ENCODE assay signal across 20 cellular contexts in the genomic region with DNA sequence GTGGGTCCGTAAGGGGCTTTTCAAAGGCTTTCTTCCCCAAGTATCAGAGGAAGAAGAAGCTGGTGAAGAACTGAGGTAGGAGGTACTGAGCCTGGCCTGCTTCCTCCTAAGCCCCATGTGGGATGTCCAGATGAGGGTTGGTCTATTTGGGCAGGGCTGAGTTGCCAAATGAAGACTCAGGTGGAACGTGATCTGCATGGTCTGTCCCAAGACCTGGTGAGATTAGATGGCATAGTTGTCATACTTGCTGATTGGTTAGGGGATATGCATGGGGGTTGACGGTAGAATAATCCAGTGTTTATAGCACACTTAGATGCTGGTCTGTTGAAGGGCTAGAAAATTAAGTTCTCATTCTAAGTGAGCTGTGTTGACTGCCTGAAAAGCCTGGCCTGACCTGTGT. TPM values are rescaled to one million over a fixed set of nuclear protein-coding genes. Genes with fewer than 3 reads are reported as not detected.
A peak's percentile ranks its signal among the peaks of the same experiment; 100 is the strongest.
DNase-seq lines count a peak whose midpoint lies in the region; ATAC-seq and TF ChIP-seq lines count a peak whose summit lies in the region.
"Had no signal": no experiment of that assay in that cellular context is flagged by ENCODE, and none has a peak within 500 bp of the region (broad histone marks: within the 10 kb centered on the region; RNA-seq: fewer than 3 reads in every experiment).

No MANE protein-coding gene starts in this region.

- H2BK5ac ChIP-seq in neuronal stem cell (ENCODE audit: low read length): no peak overlapping the region

- no peak overlapping the region for H3K4ac ChIP-seq in neuronal stem cell (ENCODE audit: low read length)

- no peak overlapping the region for H3K18ac ChIP-seq in neuronal stem cell (ENCODE audit: low read length)

- no peak for TF ChIP-seq POLR2A in gastrocnemius medialis (IDR thresholded peaks at IDR 0.05)

- H4K91ac ChIP-seq in neuronal stem cell (ENCODE audit: low read depth, low read length, poor library complexity): no peak overlapping the region

- CTCF ChIA-PET in naive thymus-derived CD4-positive, alpha-beta T cell (lab: Charles Lee): no interaction called here

- no peaks in the 10 kb centered on the region for H3K27me3 ChIP-seq in CD4-positive, CD25-positive, alpha-beta regulatory T cell (ENCODE audit: control insufficient read depth, insufficient read depth, low read length)
- H3K27me3 ChIP-seq in neuronal stem cell (ENCODE audit: control insufficient read depth in 3 of 3, insufficient read depth in 3 of 3, low read depth in 1 of 3, low read length in 3 of 3) (no peaks in the 10 kb centered on the region), gastrocnemius medialis (no peaks in the 10 kb centered on the region)
- H3K27me3 ChIP-seq in naive thymus-derived CD4-positive, alpha-beta T cell (ENCODE audit: control insufficient read depth in 2 of 2, insufficient read depth in 2 of 2, low read length in 2 of 2): no peaks in the 10 kb centered on the region
- H3K27me3 ChIP-seq: BLaER1 had no signal

- H4K8ac ChIP-seq in neuronal stem cell (ENCODE audit: low read depth, low read length): no peak overlapping the region

- no peak for ATAC-seq in CD4-positive, CD25-positive, alpha-beta regulatory T cell (ENCODE audit: low read depth in 2 of 2)
- ATAC-seq in gastrocnemius medialis (peak; percentile 68 to 77), GM19324 (IDR thresholded peaks at IDR 0.05; ENCODE audit: low FRiP score, unreplicated experiment) (no peak)
- no peak for ATAC-seq in naive thymus-derived CD4-positive, alpha-beta T cell
- ATAC-seq: CD8-positive, alpha-beta T cell; GM12878 had no signal

- H3K4me2 ChIP-seq in neuronal stem cell (ENCODE audit: insufficient read depth, low read length, poor library complexity, severe bottlenecking): no peak overlapping the region
- H3K4me2 ChIP-seq: BLaER1 had no signal

- H3K14ac ChIP-seq in neuronal stem cell (ENCODE audit: low read length): no peak overlapping the region

- H2BK120ac ChIP-seq in neuronal stem cell (ENCODE audit: low read depth, low read length): no peak overlapping the region

- H3K4me1 Mint-ChIP-seq in CD4-positive, CD25-positive, alpha-beta regulatory T cell: peaks cover 9 to 21% (median 15%) of the 10 kb centered on the region in 4 donors
- peaks cover 40% of the 10 kb centered on the region for H3K4me1 Mint-ChIP-seq in brain
- peaks cover 5 to 34% (median 22%) of the 10 kb centered on the region in 7 donors for H3K4me1 Mint-ChIP-seq in naive thymus-derived CD4-positive, alpha-beta T cell

- no peak overlapping the region for H3K23ac ChIP-seq in neuronal stem cell (ENCODE audit: low read depth, low read length, poor library complexity)

- DNase-seq in CD4-positive, CD25-positive, alpha-beta regulatory T cell: no peak
- DNase-seq in neuronal stem cell (ENCODE audit: low spot score) (no peak), gastrocnemius medialis (peak in 1 of 2 donors; percentile 62), NCI-H748 (lab: John Stamatoyannopoulos, UW; ENCODE audit: unreplicated experiment) (no peak)
- DNase-seq in naive thymus-derived CD4-positive, alpha-beta T cell: no peak
- DNase-seq: 8988T; Calu3; CD8-positive, alpha-beta T cell; DMS53; DND-41; EL; IMR-90 had no signal

- H2AFZ ChIP-seq in neuronal stem cell (ENCODE audit: low read length): no peak overlapping the region

- H3K36me3 ChIP-seq in CD4-positive, CD25-positive, alpha-beta regulatory T cell (ENCODE audit: control insufficient read depth, insufficient read depth, low read length): peaks cover 38% of the 10 kb centered on the region
- H3K36me3 ChIP-seq in neuronal stem cell (replicated peaks in 1 of 2; ENCODE audit: control insufficient read depth in 2 of 2, insufficient read depth in 2 of 2, low read length in 2 of 2) (peaks cover 30 to 77% of the 10 kb centered on the region in 2 donors), gastrocnemius medialis (peaks cover 0 to 14% of the 10 kb centered on the region in 2 donors)
- peaks cover 0 to 50% (median 6%) of the 10 kb centered on the region in 3 experiments for H3K36me3 ChIP-seq in naive thymus-derived CD4-positive, alpha-beta T cell (ENCODE audit: control insufficient read depth in 2 of 3, insufficient read depth in 3 of 3, low read length in 3 of 3)

- no peaks in the 10 kb centered on the region for H3K27me3 Mint-ChIP-seq in CD4-positive, CD25-positive, alpha-beta regulatory T cell
- no peaks in the 10 kb centered on the region for H3K27me3 Mint-ChIP-seq in brain
- H3K27me3 Mint-ChIP-seq in naive thymus-derived CD4-positive, alpha-beta T cell: no peaks in the 10 kb centered on the region

- no peak overlapping the region for H3K9ac ChIP-seq in neuronal stem cell (ENCODE audit: low read depth, low read length, poor library complexity)
- H3K9ac ChIP-seq: BLaER1 had no signal

- peak overlapping the region in 2 of 3 donors; percentile 31 to 33 for H3K27ac Mint-ChIP-seq in CD4-positive, CD25-positive, alpha-beta regulatory T cell
- peak overlapping the region in 3 of 5 experiments; percentile 28 to 98 (median 91) for H3K27ac Mint-ChIP-seq in brain
- H3K27ac Mint-ChIP-seq in naive thymus-derived CD4-positive, alpha-beta T cell: no peak overlapping the region
- H3K27ac Mint-ChIP-seq: CD8-positive, alpha-beta T cell had no signal

- H3K27ac ChIP-seq in CD4-positive, CD25-positive, alpha-beta regulatory T cell (ENCODE audit: insufficient read depth, low read length, poor library complexity, severe bottlenecking): no peak overlapping the region
- H3K27ac ChIP-seq in neuronal stem cell (replicated peaks; ENCODE audit: low read length): peak overlapping the region; percentile 17
- H3K27ac ChIP-seq in gastrocnemius medialis: peak overlapping the region; percentile 67 to 84 (median 79)
- H3K27ac ChIP-seq in naive thymus-derived CD4-positive, alpha-beta T cell (ENCODE audit: low read depth, low read length): no peak overlapping the region
- H3K27ac ChIP-seq: BLaER1, HL-60 had no signal

- POLR2A ChIA-PET in naive thymus-derived CD4-positive, alpha-beta T cell (lab: Charles Lee): no interaction called here

- peaks cover 13% of the 10 kb centered on the region for H3K79me1 ChIP-seq in neuronal stem cell (ENCODE audit: low read depth, low read length)

- H3K9me3 Mint-ChIP-seq in CD4-positive, CD25-positive, alpha-beta regulatory T cell: no peaks in the 10 kb centered on the region
- H3K9me3 Mint-ChIP-seq in brain: no peaks in the 10 kb centered on the region
- no peaks in the 10 kb centered on the region for H3K9me3 Mint-ChIP-seq in naive thymus-derived CD4-positive, alpha-beta T cell
- H3K9me3 Mint-ChIP-seq: CD14-positive monocyte; CD8-positive, alpha-beta T cell had no signal

- in situ Hi-C loops in gastrocnemius medialis (cut with MboI; ENCODE audit: low sequenced_read_pairs in 4 of 4): no loop called here

- H3K4me3 ChIP-seq in CD4-positive, CD25-positive, alpha-beta regulatory T cell (ENCODE audit: low read depth, low read length): no peak overlapping the region
- H3K4me3 ChIP-seq in neuronal stem cell (ENCODE audit: low read length in 2 of 2): no peak overlapping the region
- no peak overlapping the region for H3K4me3 ChIP-seq in gastrocnemius medialis
- H3K4me3 ChIP-seq in naive thymus-derived CD4-positive, alpha-beta T cell (ENCODE audit: low read length): no peak overlapping the region
- H3K4me3 ChIP-seq: BLaER1, GM12878, HAP-1 had no signal

- H2AK5ac ChIP-seq in neuronal stem cell (ENCODE audit: low read depth, low read length): no peak overlapping the region

- no CpG with 5 or more reads among the region's 3 CpGs for WGBS in neuronal stem cell (ENCODE audit: extremely low coverage in 2 of 2, insufficient read length in 2 of 2, insufficient replicate concordance in 1 of 2), 2 donors

- H2BK15ac ChIP-seq in neuronal stem cell (ENCODE audit: low read length): no peak overlapping the region

- no peaks in the 10 kb centered on the region for H3K9me3 ChIP-seq in CD4-positive, CD25-positive, alpha-beta regulatory T cell (ENCODE audit: control insufficient read depth in 2 of 2, low read length in 2 of 2)
- no peaks in the 10 kb centered on the region for H3K9me3 ChIP-seq in neuronal stem cell (replicated peaks in 1 of 2; ENCODE audit: control insufficient read depth in 2 of 2, insufficient read depth in 1 of 2, low read depth in 1 of 2, low read length in 2 of 2)
- H3K9me3 ChIP-seq in gastrocnemius medialis: no peaks in the 10 kb centered on the region
- no peaks in the 10 kb centered on the region for H3K9me3 ChIP-seq in naive thymus-derived CD4-positive, alpha-beta T cell (ENCODE audit: control insufficient read depth in 2 of 3, low read length in 3 of 3)
- H3K9me3 ChIP-seq: BLaER1, HAP-1 had no signal

- no peak overlapping the region for H3K4me3 Mint-ChIP-seq in CD4-positive, CD25-positive, alpha-beta regulatory T cell
- no peak overlapping the region for H3K4me3 Mint-ChIP-seq in brain
- H3K4me3 Mint-ChIP-seq in naive thymus-derived CD4-positive, alpha-beta T cell: no peak overlapping the region
- H3K4me3 Mint-ChIP-seq: CD14-positive monocyte; CD8-positive, alpha-beta T cell had no signal

- H3K4me1 ChIP-seq in CD4-positive, CD25-positive, alpha-beta regulatory T cell (ENCODE audit: control insufficient read depth, insufficient read depth, low read length, poor library complexity, severe bottlenecking): no peaks in the 10 kb centered on the region
- peaks cover 14 to 20% of the 10 kb centered on the region in 2 donors for H3K4me1 ChIP-seq in neuronal stem cell (ENCODE audit: control insufficient read depth in 2 of 2, insufficient read depth in 1 of 2, low read depth in 1 of 2, low read length in 2 of 2)
- peaks cover 56% of the 10 kb centered on the region in 2 donors for H3K4me1 ChIP-seq in gastrocnemius medialis
- no peaks in the 10 kb centered on the region for H3K4me1 ChIP-seq in naive thymus-derived CD4-positive, alpha-beta T cell (ENCODE audit: control insufficient read depth in 2 of 2, insufficient read depth in 2 of 2, low read length in 2 of 2)
- H3K4me1 ChIP-seq: BLaER1 had no signal

- H2BK12ac ChIP-seq in neuronal stem cell (ENCODE audit: low read length): no peak overlapping the region

- no peak for TF ChIP-seq CTCF in brain (conservative IDR thresholded peaks at IDR 0.05)
- no peak for TF ChIP-seq CTCF in gastrocnemius medialis (IDR thresholded peaks at IDR 0.05 in 4 of 5, conservative IDR thresholded peaks at IDR 0.05 in 1 of 5)

- peaks cover 32% of the 10 kb centered on the region for H3K36me3 Mint-ChIP-seq in CD4-positive, CD25-positive, alpha-beta regulatory T cell
- peaks cover 83% of the 10 kb centered on the region for H3K36me3 Mint-ChIP-seq in brain
- peaks cover 11 to 59% (median 18%) of the 10 kb centered on the region in 5 donors for H3K36me3 Mint-ChIP-seq in naive thymus-derived CD4-positive, alpha-beta T cell

- intact Hi-C loops in gastrocnemius medialis (cut with DNase I; ENCODE audit: low total_unique reads): loop anchor here (5.0 kb wide), 1 partner anchor 61 kb away; no protein-coding TSS in a partner anchor
- intact Hi-C loops in naive thymus-derived CD4-positive, alpha-beta T cell (cut with micrococcal nuclease): no loop called here

RNA-seq across cellular contexts. Expression of a gene that starts 36.3 kb away (rescaled TPM):
- 0.12 TPM for total RNA-seq in CD4-positive, CD25-positive, alpha-beta regulatory T cell
- polyA plus RNA-seq in CD4-positive, CD25-positive, alpha-beta regulatory T cell: not detected
- 11.8 TPM for polyA plus RNA-seq in brain (ENCODE audit: insufficient read depth, low read depth, low replicate concordance)
- polyA plus RNA-seq in neuronal stem cell (2013, experiment 1 of 2): 0.14 TPM
- polyA plus RNA-seq in neuronal stem cell (2013, experiment 2 of 2): 0.12 TPM
- under 1 TPM; 0.10 to 0.24 (median 0.21) TPM for total RNA-seq in gastrocnemius medialis
- under 1 TPM; 0.12 to 0.16 (median 0.14) TPM for total RNA-seq in naive thymus-derived CD4-positive, alpha-beta T cell
- not detected for polyA plus RNA-seq in naive thymus-derived CD4-positive, alpha-beta T cell
- polyA plus RNA-seq: AG04450, CD14-positive monocyte had no signal

RNA-seq across cellular contexts. Expression of a gene that starts 47.9 kb away (rescaled TPM):
- 15.7 TPM for total RNA-seq in CD4-positive, CD25-positive, alpha-beta regulatory T cell
- 1 to 10 TPM; 3.2 to 7.0 (median 3.9) TPM for polyA plus RNA-seq in CD4-positive, CD25-positive, alpha-beta regulatory T cell
- 54.5 TPM for polyA plus RNA-seq in brain (ENCODE audit: insufficient read depth, low read depth, low replicate concordance)
- polyA plus RNA-seq in neuronal stem cell (2013, experiment 1 of 2): 70.2 TPM
- polyA plus RNA-seq in neuronal stem cell (2013, experiment 2 of 2): 71.5 TPM
- total RNA-seq in gastrocnemius medialis: 100 to 1,000 TPM in 3 of 4 donors, 10 to 100 TPM in 1; 95.0 to 177 (median 109) TPM
- 10 to 100 TPM; 12.0 to 22.3 (median 20.1) TPM for total RNA-seq in naive thymus-derived CD4-positive, alpha-beta T cell
- polyA plus RNA-seq in naive thymus-derived CD4-positive, alpha-beta T cell: 1 to 10 TPM; 5.4 to 5.7 TPM

Comparison
In these comparisons a context has a peak if more than half of its experiments do, and no peak if none do; other contexts are left out.
1. ATAC-seq: peak in gastrocnemius medialis (2 of 2); none in CD4-positive, CD25-positive, alpha-beta regulatory T cell (0 of 2), naive thymus-derived CD4-positive, alpha-beta T cell (single experiment) and GM19324 (single experiment).
2. H3K27ac ChIP-seq: peak in neuronal stem cell (single experiment) and gastrocnemius medialis (4 of 4); none in CD4-positive, CD25-positive, alpha-beta regulatory T cell (single experiment) and naive thymus-derived CD4-positive, alpha-beta T cell (single experiment).
3. H3K27ac Mint-ChIP-seq: peak in CD4-positive, CD25-positive, alpha-beta regulatory T cell (2 of 3) and brain (3 of 5); none in naive thymus-derived CD4-positive, alpha-beta T cell (0 of 9).